17 cellular contexts compared by ENCODE assay signal in the genomic region with DNA sequence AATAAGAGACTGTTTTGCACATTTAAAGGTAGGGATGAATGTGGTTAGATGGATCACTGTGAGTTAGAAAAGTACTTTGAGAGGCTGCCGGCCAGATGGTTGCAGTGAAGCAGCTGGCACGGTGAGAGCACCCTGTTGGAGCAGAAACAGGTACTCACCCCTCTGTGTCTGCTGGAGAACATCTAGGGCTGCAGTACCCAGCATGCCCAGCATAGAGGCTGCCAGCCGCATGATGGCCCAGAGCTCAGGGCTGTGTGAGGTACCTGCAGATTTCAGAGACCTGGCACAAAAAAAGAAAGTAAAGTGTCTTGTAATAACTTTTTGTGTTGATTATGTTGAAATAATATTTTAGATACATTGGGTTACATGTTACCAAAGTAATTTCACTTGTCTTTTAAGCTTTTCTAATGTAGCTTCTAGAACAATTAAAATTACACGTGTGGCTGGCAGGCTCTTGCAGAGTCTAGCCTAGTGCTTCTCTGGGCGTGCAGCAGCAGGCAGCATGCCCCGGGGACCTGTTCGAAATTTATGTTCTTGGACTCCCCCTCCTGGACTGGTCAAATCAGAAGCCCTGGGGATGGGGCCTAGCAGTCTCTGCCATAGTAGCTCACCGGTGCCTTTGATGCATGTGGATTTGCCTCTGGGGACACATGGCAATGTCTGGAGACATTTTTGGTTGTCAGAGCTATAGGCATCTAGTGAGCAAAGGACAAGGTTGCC. TPM values are rescaled to one million over a fixed set of nuclear protein-coding genes. Genes with fewer than 3 reads are reported as not detected.
A peak's percentile ranks its signal among the peaks of the same experiment; 100 is the strongest.
DNase-seq lines count a peak whose midpoint lies in the region; ATAC-seq, FAIRE-seq and TF ChIP-seq lines count a peak whose summit lies in the region.
"Had no signal": no experiment of that assay in that cellular context is flagged by ENCODE, and none has a peak within 500 bp of the region (broad histone marks: within the 10 kb centered on the region; RNA-seq: fewer than 3 reads in every experiment).

No MANE protein-coding gene starts in this region.

- intact Hi-C loops in activated CD4-positive, alpha-beta T cell treated with anti-CD3 and anti-CD28 coated beads for 36 hours (cut with DNase I, micrococcal nuclease) = no loop called here

- H3K27me3 ChIP-seq in bronchial epithelial cell (ENCODE audit: control insufficient read depth, insufficient read depth, low read length) (no peaks in the 10 kb centered on the region), H7 (ENCODE audit: control insufficient read depth, insufficient read depth, low read length) (no peaks in the 10 kb centered on the region)
- H3K27me3 ChIP-seq: SJSA1 had no signal

- ATAC-seq in activated CD4-positive, alpha-beta T cell treated with anti-CD3 and anti-CD28 coated beads for 36 hours = no peak

- no peaks in the 10 kb centered on the region for H3K9me3 Mint-ChIP-seq in activated CD4-positive, alpha-beta T cell treated with anti-CD3 and anti-CD28 coated beads for 36 hours (ENCODE audit: low read depth)

- CTCF ChIA-PET in activated CD4-positive, alpha-beta T cell treated with anti-CD3 and anti-CD28 coated beads for 36 hours (lab: Charles Lee) = interaction anchor here (0.5 to 0.9 kb wide), 5 partner anchors 11 to 499 kb away, joined by 3 read pairs; a partner anchor contains a TSS

- peaks cover 54% of the 10 kb centered on the region for H3K36me3 Mint-ChIP-seq in activated CD4-positive, alpha-beta T cell treated with anti-CD3 and anti-CD28 coated beads for 36 hours (ENCODE audit: low read depth)

- no peak for FAIRE-seq in bronchial epithelial cell (lab: Jason Lieb, UNC)
- FAIRE-seq: GM12891 had no signal

- POLR2A ChIA-PET in activated CD4-positive, alpha-beta T cell treated with anti-CD3 and anti-CD28 coated beads for 36 hours (lab: Charles Lee) = no interaction called here

- no peaks in the 10 kb centered on the region for H3K27me3 Mint-ChIP-seq in activated CD4-positive, alpha-beta T cell treated with anti-CD3 and anti-CD28 coated beads for 36 hours

- no peak for TF ChIP-seq CTCF in bronchial epithelial cell (IDR thresholded peaks at IDR 0.05; ENCODE audit: insufficient read depth, low read length, severe bottlenecking)

- H3K4me3 Mint-ChIP-seq in activated CD4-positive, alpha-beta T cell treated with anti-CD3 and anti-CD28 coated beads for 36 hours = no peak overlapping the region

- H3K27ac Mint-ChIP-seq in activated CD4-positive, alpha-beta T cell treated with anti-CD3 and anti-CD28 coated beads for 36 hours = no peak overlapping the region

- H3K4me3 ChIP-seq in bronchial epithelial cell (ENCODE audit: low read depth, low read length) = no peak overlapping the region
- H3K4me3 ChIP-seq in H7 (ENCODE audit: insufficient read depth, low read depth, low read length) = no peak overlapping the region
- H3K4me3 ChIP-seq: SJSA1 had no signal

- H3K4me1 Mint-ChIP-seq in activated CD4-positive, alpha-beta T cell treated with anti-CD3 and anti-CD28 coated beads for 36 hours = no peaks in the 10 kb centered on the region

- peak; percentile 56 for DNase-seq in DMS 273 (lab: John Stamatoyannopoulos, UW; ENCODE audit: unreplicated experiment)
- no peak for DNase-seq in DMS 273 treated with DMSO at 0.1 percent for 48 hours (lab: John Stamatoyannopoulos, UW)
- peak; percentile 17 for DNase-seq in HPDE6-E6E7 (ENCODE audit: extremely low spot score)
- DNase-seq in bronchial epithelial cell (ENCODE audit: low read depth) = peak; percentile 44
- peak; percentile 31 for DNase-seq in myocyte (ENCODE audit: low read depth)
- DNase-seq in activated CD4-positive, alpha-beta T cell treated with anti-CD3 and anti-CD28 coated beads for 36 hours = no peak
- no peak for DNase-seq in NK-92 treated with Interleukin-12 subunit alpha and Interleukin-12 subunit beta, amount 100 ng/mL, for 24 hours (lab: John Stamatoyannopoulos, UW)
- DNase-seq in H7 = no peak
- DNase-seq: C1 segment of cervical spinal cord, KG1, NCI-H1105 treated with DMSO at 0.1 percent for 48 hours, NCI-H187 treated with DMSO at 0.1 percent for 48 hours had no signal

- H3K36me3 ChIP-seq in bronchial epithelial cell (ENCODE audit: control insufficient read depth, insufficient read depth, low read length) = peaks cover 36% of the 10 kb centered on the region
- H3K36me3 ChIP-seq in H7 (replicated peaks; ENCODE audit: control insufficient read depth, insufficient read depth, low read length) = peaks cover 48% of the 10 kb centered on the region

RNA-seq across cellular contexts. Expression of a gene that starts 11.1 kb away (rescaled TPM):
- total RNA-seq in bronchial epithelial cell (16.1 TPM in 2 replicates), myocyte (60.8 and 82.9 TPM in 2 replicates)
- polyA plus RNA-seq in myocyte (2012) = 42.3 TPM
- total RNA-seq in activated CD4-positive, alpha-beta T cell treated with anti-CD3 and anti-CD28 coated beads for 36 hours = 10 to 100 TPM; 51.4 to 59.2 TPM
- total RNA-seq in H7 (2014; rRNA removed; shearing (Covaris generic)) = 40.3 and 40.9 TPM in 2 replicates

RNA-seq across cellular contexts. Expression of a gene that starts 17.4 kb away (rescaled TPM):
- not detected in 2 replicates for total RNA-seq in bronchial epithelial cell
- not detected in 2 replicates for total RNA-seq in myocyte
- polyA plus RNA-seq in myocyte (2012) = not detected
- 10 to 100 TPM in 1 of 2 experiments, not detected in 1; 45.7 TPM for total RNA-seq in activated CD4-positive, alpha-beta T cell treated with anti-CD3 and anti-CD28 coated beads for 36 hours
- total RNA-seq in H7 (2014; rRNA removed; shearing (Covaris generic)) = not detected in 2 replicates
- total RNA-seq: M059J, NCI-H460, RPMI7951, SJSA1 had no signal

Comparison
In these comparisons a context has a peak if more than half of its experiments do, and no peak if none do; other contexts are left out.
1. DNase-seq: peak in DMS 273 (single experiment), HPDE6-E6E7 (single experiment), bronchial epithelial cell (single experiment) and myocyte (single experiment); none in DMS 273 treated with DMSO at 0.1 percent for 48 hours (single experiment), activated CD4-positive, alpha-beta T cell treated with anti-CD3 and anti-CD28 coated beads for 36 hours (single experiment), NK-92 treated with Interleukin-12 subunit alpha and Interleukin-12 subunit beta, amount 100 ng/mL, for 24 hours (single experiment) and H7 (single experiment).